Comparison of ENCODE assay signal across 8 cellular contexts in the genomic region with DNA sequence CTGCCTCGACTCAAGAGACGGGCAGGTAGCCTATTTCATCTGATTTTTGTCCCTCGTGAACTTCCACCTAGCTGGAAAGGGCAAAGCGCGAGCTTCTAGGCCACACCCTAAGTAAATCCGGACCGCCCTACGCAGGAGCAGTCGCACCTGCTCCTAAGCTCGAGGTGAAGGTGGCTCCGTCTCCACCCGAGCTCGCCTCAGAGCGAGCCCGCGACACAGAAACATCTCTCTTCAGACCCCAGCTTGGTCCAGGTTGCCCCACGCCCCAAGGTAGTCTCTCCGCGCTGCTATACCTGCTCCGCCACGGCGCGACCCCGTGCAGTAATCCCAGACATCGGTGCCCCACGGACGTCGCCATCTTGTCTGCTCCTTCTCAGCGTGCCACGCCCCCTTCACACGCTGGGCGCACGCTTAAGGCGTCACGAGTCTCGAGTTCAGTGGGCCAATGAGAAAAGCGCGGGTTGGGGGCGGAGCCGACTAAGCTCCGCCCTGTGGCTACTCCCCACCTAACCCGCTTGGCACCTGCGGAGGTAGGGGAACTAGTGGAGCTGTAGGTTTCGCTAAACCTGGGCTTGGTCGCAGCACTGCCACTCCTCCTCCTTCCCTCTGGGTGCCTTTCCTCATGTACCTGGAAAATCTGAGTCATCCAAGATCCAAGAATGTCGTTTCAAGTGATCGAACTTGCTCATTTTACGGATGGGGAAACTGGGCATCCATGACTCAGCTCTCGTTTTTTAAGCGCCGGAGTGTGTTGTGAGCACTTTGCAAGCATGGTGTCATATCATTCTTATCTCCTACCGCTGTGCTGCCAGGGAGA. TPM values are rescaled to one million over a fixed set of nuclear protein-coding genes. Genes with fewer than 3 reads are reported as not detected.
A peak's percentile ranks its signal among the peaks of the same experiment; 100 is the strongest.
DNase-seq lines count a peak whose midpoint lies in the region; ATAC-seq and TF ChIP-seq lines count a peak whose summit lies in the region.

Gene PISD, minus strand, starts transcription at position 365 of the 817 bp plus-strand sequence. Its CDS starts 7 bp downstream, at position 358.

- peak within 1 kb of the TSS; percentile 56 for H3K4me3 ChIP-seq in RWPE2 (ENCODE audit: severe bottlenecking)

- no peak for TF ChIP-seq CTCF in RWPE2 (IDR thresholded peaks at IDR 0.05; ENCODE audit: poor library complexity, severe bottlenecking)

- H3K36me3 ChIP-seq in RWPE2 (ENCODE audit: low read depth), result peaks cover 7% of the 10 kb centered on the region

- H3K36me3 Mint-ChIP-seq in natural killer cell treated with Interleukin-12 subunit alpha and Interleukin-12 subunit beta and Interleukin-15 and Interleukin-18, amount 100 ng/mL, for 72 hours, result no peaks in the 10 kb centered on the region

- H3K27me3 Mint-ChIP-seq in natural killer cell treated with Interleukin-12 subunit alpha and Interleukin-12 subunit beta and Interleukin-15 and Interleukin-18, amount 100 ng/mL, for 72 hours, result no peaks in the 10 kb centered on the region

- H3K9me3 Mint-ChIP-seq in natural killer cell treated with Interleukin-12 subunit alpha and Interleukin-12 subunit beta and Interleukin-15 and Interleukin-18, amount 100 ng/mL, for 72 hours, result no peaks in the 10 kb centered on the region

- peak within 1 kb of the TSS; percentile 94 for H3K4me3 Mint-ChIP-seq in natural killer cell treated with Interleukin-12 subunit alpha and Interleukin-12 subunit beta and Interleukin-15 and Interleukin-18, amount 100 ng/mL, for 72 hours

- peak; percentile 77 for ATAC-seq in RWPE2 (ENCODE audit: low read depth)
- peak; percentile 95 to 98 for ATAC-seq in natural killer cell treated with Interleukin-12 subunit alpha and Interleukin-12 subunit beta and Interleukin-15 and Interleukin-18, amount 100 ng/mL, for 72 hours
- peak; percentile 92 for ATAC-seq in stimulated activated naive CD8-positive, alpha-beta T cell treated with anti-CD3 and anti-CD28 coated beads, Interleukin-15, Interleukin-2, amounts not matched to agents 100 U/mL and 50 U/mL, for 24 hours

- H3K27ac ChIP-seq in RWPE2 (ENCODE audit: poor library complexity, severe bottlenecking), result peak within 1 kb of the TSS; percentile 93

- peaks cover 27% of the 10 kb centered on the region in 2 donors for H3K4me1 Mint-ChIP-seq in natural killer cell treated with Interleukin-12 subunit alpha and Interleukin-12 subunit beta and Interleukin-15 and Interleukin-18, amount 100 ng/mL, for 72 hours (ENCODE audit: low read depth in 2 of 2)

- peaks cover 23% of the 10 kb centered on the region for H3K4me1 ChIP-seq in RWPE2 (ENCODE audit: insufficient read depth, poor library complexity, severe bottlenecking)

- no peaks in the 10 kb centered on the region for H3K9me3 ChIP-seq in RWPE2 (ENCODE audit: severe bottlenecking)

- DNase-seq in Daoy (ENCODE audit: low read depth) (peak; percentile 98), GOT3 (lab: John Stamatoyannopoulos, UW) (peak; percentile 88), LoVo (ENCODE audit: low spot score) (peak; percentile 98), RWPE2 (ENCODE audit: low spot score) (peak; percentile 93), fibroblast of peridontal ligament (ENCODE audit: extremely low read depth) (peak; percentile 93)
- peak; percentile 96 for DNase-seq in activated T-helper 9 cell treated with anti-CD3 and anti-CD28 coated beads, Interleukin-2, amount 50 U/mL, for 16 hours (ENCODE audit: low read depth)
- DNase-seq in natural killer cell treated with Interleukin-12 subunit alpha and Interleukin-12 subunit beta and Interleukin-15 and Interleukin-18, amount 100 ng/mL, for 72 hours (ENCODE audit: low spot score), result peak; percentile 95
- DNase-seq in stimulated activated naive CD8-positive, alpha-beta T cell treated with anti-CD3 and anti-CD28 coated beads, Interleukin-15, Interleukin-2, amounts not matched to agents 100 U/mL and 50 U/mL, for 24 hours, result peak; percentile 97

- H3K27ac Mint-ChIP-seq in natural killer cell treated with Interleukin-12 subunit alpha and Interleukin-12 subunit beta and Interleukin-15 and Interleukin-18, amount 100 ng/mL, for 72 hours, result peak within 1 kb of the TSS; percentile 87 to 89

- no peaks in the 10 kb centered on the region for H3K27me3 ChIP-seq in RWPE2 (ENCODE audit: insufficient read depth, poor library complexity, severe bottlenecking)

RNA-seq across cellular contexts. Expression of gene PISD, which starts in this region (rescaled TPM):
- 40.3 and 63.6 TPM in 2 replicates for total RNA-seq in Daoy (2014; rRNA removed; shearing (Covaris generic))
- 10 to 100 TPM; 66.6 to 87.0 TPM for total RNA-seq in natural killer cell treated with Interleukin-12 subunit alpha and Interleukin-12 subunit beta and Interleukin-15 and Interleukin-18, amount 100 ng/mL, for 72 hours

Comparison
In these comparisons a context has a peak if more than half of its experiments do, and no peak if none do; other contexts are left out.
1. Peak in every context shown above with its lines: DNase-seq, ATAC-seq, H3K4me3 ChIP-seq and H3K27ac ChIP-seq.